Comparison of ENCODE assay signal across 24 cellular contexts in the genomic region with DNA sequence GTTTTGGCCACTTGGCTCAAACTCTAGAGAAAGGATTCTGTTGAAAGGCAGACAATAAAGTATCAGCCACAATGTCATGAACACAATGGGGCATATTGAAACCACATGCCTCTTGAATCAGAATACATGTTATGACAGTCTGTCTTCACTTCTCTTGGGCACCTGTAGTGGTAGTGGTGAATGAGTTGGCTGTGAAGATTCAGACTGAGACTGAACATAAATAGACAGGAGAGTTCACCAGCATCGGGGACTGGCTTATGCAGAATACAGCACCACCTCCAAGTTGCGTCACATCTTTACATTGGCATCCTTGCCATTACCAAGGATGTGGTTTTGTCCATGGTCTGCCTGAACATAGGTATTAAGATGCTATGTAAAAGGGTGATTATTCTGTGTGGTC.
"Had no signal": no experiment of that assay in that cellular context is flagged by ENCODE, and none has a peak within 500 bp of the region (broad histone marks: within the 10 kb centered on the region; RNA-seq: fewer than 3 reads in every experiment).

No MANE protein-coding gene starts in this region.

- DNase-seq: activated CD4-positive, alpha-beta T cell treated with anti-CD3 and anti-CD28 coated beads, Interleukin-2, amount 50 U/mL, for 4 hours; activated CD4-positive, CD25-positive, alpha-beta regulatory T cell treated with anti-CD3 and anti-CD28 coated beads, Interleukin-2, amount 50 U/mL, for 72 hours; activated gamma-delta T cell; aorta; brain microvascular endothelial cell; colonic mucosa; dorsolateral prefrontal cortex; effector memory CD8-positive, alpha-beta T cell; glutamatergic neuron; immature natural killer cell; naive thymus-derived CD4-positive, alpha-beta T cell; stimulated activated CD4-positive, alpha-beta T cell treated with anti-CD3 and anti-CD28 coated beads, Interleukin-4, amount 100 ng/mL, for 1 hour; stimulated activated naive CD4-positive, alpha-beta T cell; upper lobe of left lung; WERI-Rb-1 had no signal

- H3K9me3 ChIP-seq: colonic mucosa, upper lobe of left lung had no signal

- H3K9ac ChIP-seq: neural progenitor cell had no signal

- H3K27ac ChIP-seq: brain microvascular endothelial cell, colonic mucosa, dorsolateral prefrontal cortex, hepatocyte, neural progenitor cell, upper lobe of left lung, WERI-Rb-1 had no signal

- FAIRE-seq: endothelial cell of umbilical vein, frontal cortex, TTC549 had no signal

- H3K4me3 ChIP-seq: colonic mucosa, dorsolateral prefrontal cortex, hepatocyte, lung, neural progenitor cell, smooth muscle cell, upper lobe of left lung had no signal

- H3K36me3 Mint-ChIP-seq: activated naive CD4-positive, alpha-beta T cell treated with anti-CD3 and anti-CD28 coated beads, Interleukin-2, amount 50 U/mL, for 24 hours; immature natural killer cell; naive thymus-derived CD4-positive, alpha-beta T cell; neural progenitor cell had no signal

- H3K27me3 Mint-ChIP-seq: central memory CD8-positive, alpha-beta T cell; effector memory CD8-positive, alpha-beta T cell had no signal

- H3K4me1 Mint-ChIP-seq: activated naive CD4-positive, alpha-beta T cell treated with anti-CD3 and anti-CD28 coated beads, Interleukin-2, amount 50 U/mL, for 24 hours; central memory CD8-positive, alpha-beta T cell; immature natural killer cell had no signal

- H3K27ac Mint-ChIP-seq: activated naive CD4-positive, alpha-beta T cell treated with anti-CD3 and anti-CD28 coated beads, Interleukin-2, amount 50 U/mL, for 24 hours; effector memory CD8-positive, alpha-beta T cell; immature natural killer cell; naive thymus-derived CD4-positive, alpha-beta T cell; neural progenitor cell had no signal

- H3K4me2 ChIP-seq: hepatocyte, neural progenitor cell, smooth muscle cell had no signal

- H3K27me3 ChIP-seq: brain microvascular endothelial cell, colonic mucosa, dorsolateral prefrontal cortex, hepatocyte, neural progenitor cell, upper lobe of left lung had no signal

- H3K79me2 ChIP-seq: hepatocyte had no signal

- H3K4me1 ChIP-seq: colonic mucosa, upper lobe of left lung had no signal

- H3K9me3 Mint-ChIP-seq: activated naive CD4-positive, alpha-beta T cell treated with anti-CD3 and anti-CD28 coated beads, Interleukin-2, amount 50 U/mL, for 24 hours had no signal

- H3K4me3 Mint-ChIP-seq: activated naive CD4-positive, alpha-beta T cell treated with anti-CD3 and anti-CD28 coated beads, Interleukin-2, amount 50 U/mL, for 24 hours; central memory CD8-positive, alpha-beta T cell; effector memory CD8-positive, alpha-beta T cell; immature natural killer cell; naive thymus-derived CD4-positive, alpha-beta T cell; neural progenitor cell had no signal

- H2AFZ ChIP-seq: hepatocyte, neural progenitor cell had no signal

- H3K36me3 ChIP-seq: brain microvascular endothelial cell, colonic mucosa, neural progenitor cell, upper lobe of left lung, WERI-Rb-1 had no signal
